In genomic region chr3:112811150-112811884, GRCh38 we compare ENCODE assay signal across 13 cellular contexts. TPM values are rescaled to one million over a fixed set of nuclear protein-coding genes. Genes with fewer than 3 reads are reported as not detected.
DNase-seq lines count a peak whose midpoint lies in the region; ATAC-seq and TF ChIP-seq lines count a peak whose summit lies in the region.
"Had no signal": no experiment of that assay in that cellular context is flagged by ENCODE, and none has a peak within 500 bp of the region (broad histone marks: within the 10 kb centered on the region; RNA-seq: fewer than 3 reads in every experiment).

No MANE protein-coding gene starts in this region.

- DNase-seq in A172 (ENCODE audit: low spot score) = peak; percentile 46
- DNase-seq in NB4 (ENCODE audit: low read depth) = peak; percentile 18
- peak; percentile 99 for DNase-seq in fibroblast of gingiva (ENCODE audit: low read depth)
- DNase-seq in omental fat pad (ENCODE audit: low spot score) = no peak
- no peak for DNase-seq in NCI-H510A (lab: John Stamatoyannopoulos, UW)
- no peak for DNase-seq in effector CD8-positive, alpha-beta T cell (lab: John Stamatoyannopoulos, UW)
- DNase-seq in activated CD8-positive, alpha-beta memory T cell treated with anti-CD3 and anti-CD28 coated beads, Interleukin-2, amount 10 ng/mL, durations not matched to agents 7 days and 5 days = no peak
- DNase-seq: ACHN; activated CD4-positive, alpha-beta T cell treated with anti-CD3 and anti-CD28 coated beads, Interleukin-2, amount 10 ng/mL, durations not matched to agents 7 days and 5 days; NCI-H1092 had no signal

- peaks cover 6% of the 10 kb centered on the region for H3K27me3 Mint-ChIP-seq in activated CD8-positive, alpha-beta memory T cell treated with anti-CD3 and anti-CD28 coated beads, Interleukin-2, amount 10 ng/mL, durations not matched to agents 7 days and 5 days
- H3K27me3 Mint-ChIP-seq: activated CD4-positive, alpha-beta T cell treated with anti-CD3 and anti-CD28 coated beads, Interleukin-2, amount 10 ng/mL, durations not matched to agents 7 days and 5 days had no signal

- H3K4me3 ChIP-seq in NB4 (ENCODE audit: low read depth, low read length) = no peak overlapping the region

- peaks cover 27% of the 10 kb centered on the region for H3K4me1 Mint-ChIP-seq in activated CD8-positive, alpha-beta memory T cell treated with anti-CD3 and anti-CD28 coated beads, Interleukin-2, amount 10 ng/mL, durations not matched to agents 7 days and 5 days

- no peaks in the 10 kb centered on the region for H3K36me3 Mint-ChIP-seq in activated CD8-positive, alpha-beta memory T cell treated with anti-CD3 and anti-CD28 coated beads, Interleukin-2, amount 10 ng/mL, durations not matched to agents 7 days and 5 days

- CTCF ChIA-PET in activated CD8-positive, alpha-beta memory T cell treated with anti-CD3 and anti-CD28 coated beads, Interleukin-2, amount 10 ng/mL, durations not matched to agents 7 days and 5 days (lab: Charles Lee) = interaction anchor here (1.0 to 2.2 kb wide), 3 partner anchors 77 to 168 kb away, joined by 3 to 4 read pairs (median 3); no protein-coding TSS in a partner anchor

- H3K4me3 Mint-ChIP-seq in activated CD8-positive, alpha-beta memory T cell treated with anti-CD3 and anti-CD28 coated beads, Interleukin-2, amount 10 ng/mL, durations not matched to agents 7 days and 5 days = no peak overlapping the region
- H3K4me3 Mint-ChIP-seq: activated CD4-positive, alpha-beta T cell treated with anti-CD3 and anti-CD28 coated beads, Interleukin-2, amount 10 ng/mL, durations not matched to agents 7 days and 5 days had no signal

- no peaks in the 10 kb centered on the region for H3K9me3 Mint-ChIP-seq in activated CD8-positive, alpha-beta memory T cell treated with anti-CD3 and anti-CD28 coated beads, Interleukin-2, amount 10 ng/mL, durations not matched to agents 7 days and 5 days (ENCODE audit: low read depth)
- H3K9me3 Mint-ChIP-seq: activated CD4-positive, alpha-beta T cell treated with anti-CD3 and anti-CD28 coated beads, Interleukin-2, amount 10 ng/mL, durations not matched to agents 7 days and 5 days had no signal

- ATAC-seq in omental fat pad (ENCODE audit: low FRiP score) = peak; percentile 82
- ATAC-seq in activated CD8-positive, alpha-beta memory T cell treated with anti-CD3 and anti-CD28 coated beads, Interleukin-2, amount 10 ng/mL, durations not matched to agents 7 days and 5 days = no peak
- ATAC-seq in HG03175 (IDR thresholded peaks at IDR 0.05; ENCODE audit: unreplicated experiment) = no peak
- ATAC-seq: Panc1 had no signal

- TF ChIP-seq POLR2A in NB4 (IDR thresholded peaks at IDR 0.05; ENCODE audit: extremely low read depth, insufficient read length) = no peak

- no peak for TF ChIP-seq CTCF in NB4 (IDR thresholded peaks at IDR 0.05; ENCODE audit: low read depth, low read length)
- TF ChIP-seq CTCF in omental fat pad (IDR thresholded peaks at IDR 0.05) = no peak

- H3K27ac Mint-ChIP-seq in activated CD8-positive, alpha-beta memory T cell treated with anti-CD3 and anti-CD28 coated beads, Interleukin-2, amount 10 ng/mL, durations not matched to agents 7 days and 5 days = no peak overlapping the region
- H3K27ac Mint-ChIP-seq: activated CD4-positive, alpha-beta T cell treated with anti-CD3 and anti-CD28 coated beads, Interleukin-2, amount 10 ng/mL, durations not matched to agents 7 days and 5 days had no signal

RNA-seq across cellular contexts. Expression of gene CD200R1L, which starts 35.3 kb away (rescaled TPM):
- total RNA-seq in A172 (2014; rRNA removed; shearing (Covaris generic)) = 0.38 TPM in 1 of 2 replicates, not detected in the other
- total RNA-seq in omental fat pad = not detected
- not detected for total RNA-seq in activated CD8-positive, alpha-beta memory T cell treated with anti-CD3 and anti-CD28 coated beads, Interleukin-2, amount 10 ng/mL, durations not matched to agents 7 days and 5 days
- total RNA-seq: activated CD4-positive, alpha-beta T cell treated with anti-CD3 and anti-CD28 coated beads, Interleukin-2, amount 10 ng/mL, durations not matched to agents 7 days and 5 days; cerebellum had no signal

Comparison
In these comparisons a context has a peak if more than half of its experiments do, and no peak if none do; other contexts are left out.
1. DNase-seq: peak in A172 (single experiment), NB4 (single experiment) and fibroblast of gingiva (single experiment); none in omental fat pad (single experiment), NCI-H510A (single experiment), effector CD8-positive, alpha-beta T cell (single experiment) and activated CD8-positive, alpha-beta memory T cell treated with anti-CD3 and anti-CD28 coated beads, Interleukin-2, amount 10 ng/mL, durations not matched to agents 7 days and 5 days (single experiment).